1 cellular context compared by ENCODE assay signal in genomic region chr22:29231971-29232959, GRCh38.
TF ChIP-seq lines count a peak whose summit lies in the region.

No MANE protein-coding gene starts in this region.

TF ChIP-seq in HepG2, 621 proteins besides CTCF, POLR2A, EP300 and RAD21 (continued from another document and continues in another):
- TF ChIP-seq PRDM10 (CRISPR knock-in tag; IDR thresholded peaks at IDR 0.05; ENCODE audit: low read depth) = peak; percentile 63
- no peak for TF ChIP-seq HNRNPK (IDR thresholded peaks at IDR 0.05; ENCODE audit: low read depth, low read length, poor library complexity, severe bottlenecking)
- no peak for TF ChIP-seq ZNF709 (CRISPR knock-in tag; IDR thresholded peaks at IDR 0.05)
- peak; percentile 70 for TF ChIP-seq HDAC2 (CRISPR knock-in tag; IDR thresholded peaks at IDR 0.05)
- no peak for TF ChIP-seq GPN1 (CRISPR knock-in tag; IDR thresholded peaks at IDR 0.05; ENCODE audit: borderline replicate concordance)
- no peak for TF ChIP-seq ZNF850 (CRISPR knock-in tag; conservative IDR thresholded peaks at IDR 0.05)
- no peak for TF ChIP-seq MYNN (CRISPR knock-in tag; IDR thresholded peaks at IDR 0.05; ENCODE audit: low read depth)
- no peak for TF ChIP-seq DZIP1 (CRISPR knock-in tag; IDR thresholded peaks at IDR 0.05)
- no peak for TF ChIP-seq BCLAF1 (IDR thresholded peaks at IDR 0.05)
- TF ChIP-seq ZNF720 (CRISPR knock-in tag; IDR thresholded peaks at IDR 0.05) = no peak
- peak; percentile 73; the same call in 1 of the 2 replicates for TF ChIP-seq ZSCAN20 (CRISPR knock-in tag; IDR thresholded peaks at IDR 0.05; ENCODE audit: borderline replicate concordance)
- TF ChIP-seq NFE2 (CRISPR knock-in tag; IDR thresholded peaks at IDR 0.05) = no peak
- no peak for TF ChIP-seq PHB2 (IDR thresholded peaks at IDR 0.05; ENCODE audit: partially characterized antibody)
- peak; percentile 82; the same call in 1 of the 2 replicates for TF ChIP-seq BCL3 (CRISPR knock-in tag; IDR thresholded peaks at IDR 0.05)
- peak; percentile 58; the same call in 1 of the 2 replicates for TF ChIP-seq IRF9 (CRISPR knock-in tag; IDR thresholded peaks at IDR 0.05; ENCODE audit: borderline replicate concordance)
- no peak for TF ChIP-seq GRHL1 (CRISPR knock-in tag; conservative IDR thresholded peaks at IDR 0.05)
- TF ChIP-seq THAP9 (CRISPR knock-in tag; IDR thresholded peaks at IDR 0.05; ENCODE audit: borderline replicate concordance) = 0 out of 2 replicates have a peak, but pooled peaks have one; percentile 47
- TF ChIP-seq ZNF337 (CRISPR knock-in tag; IDR thresholded peaks at IDR 0.05; ENCODE audit: borderline replicate concordance, low read depth) = 0 out of 2 replicates have a peak, but pooled peaks have one; percentile 40
- TF ChIP-seq CCAR2 (optimal IDR thresholded peaks at IDR 0.05; ENCODE audit: low read depth, low read length) = no peak
- no peak for TF ChIP-seq ZNF773 (CRISPR knock-in tag; IDR thresholded peaks at IDR 0.05; ENCODE audit: borderline replicate concordance)
- peak; percentile 75 for TF ChIP-seq RNF2 (conservative IDR thresholded peaks at IDR 0.05; ENCODE audit: low read depth)
- TF ChIP-seq ZNF839 (CRISPR knock-in tag; IDR thresholded peaks at IDR 0.05; ENCODE audit: borderline replicate concordance) = no peak
- 0 out of 2 replicates have a peak, but pooled peaks have one; percentile 33 for TF ChIP-seq CSRNP1 (CRISPR knock-in tag; IDR thresholded peaks at IDR 0.05)
- peak; percentile 41; the same call in 1 of the 2 replicates for TF ChIP-seq MYC (CRISPR knock-in tag; IDR thresholded peaks at IDR 0.05; ENCODE audit: borderline replicate concordance)
- TF ChIP-seq ZBTB26 (CRISPR knock-in tag; IDR thresholded peaks at IDR 0.05; ENCODE audit: borderline replicate concordance) = no peak
- no peak for TF ChIP-seq MAFG (CRISPR knock-in tag; IDR thresholded peaks at IDR 0.05)
- TF ChIP-seq ZNF34 (CRISPR knock-in tag; IDR thresholded peaks at IDR 0.05; ENCODE audit: borderline replicate concordance) = no peak
- no peak for TF ChIP-seq SNAPC2 (CRISPR knock-in tag; IDR thresholded peaks at IDR 0.05)
- TF ChIP-seq SOX13 (IDR thresholded peaks at IDR 0.05) = no peak
- TF ChIP-seq SOX13 (CRISPR knock-in tag; conservative IDR thresholded peaks at IDR 0.05 in 1 of 2, IDR thresholded peaks at IDR 0.05 in 1 of 2) = peak in 1 of 2 experiments; percentile 28; a peak in 1 of 4 replicates
- TF ChIP-seq DR1 (CRISPR knock-in tag; IDR thresholded peaks at IDR 0.05) = 0 out of 2 replicates have a peak, but pooled peaks have one; percentile 18
- peak; percentile 37; the same call in 1 of the 2 replicates for TF ChIP-seq ZNF788 (CRISPR knock-in tag; IDR thresholded peaks at IDR 0.05; ENCODE audit: borderline replicate concordance)
- 0 out of 2 replicates have a peak, but pooled peaks have one; percentile 51 for TF ChIP-seq SAFB2 (CRISPR knock-in tag; IDR thresholded peaks at IDR 0.05; ENCODE audit: borderline replicate concordance, low read depth)
- TF ChIP-seq ZFAT (CRISPR knock-in tag; conservative IDR thresholded peaks at IDR 0.05) = no peak
